In the genomic region with DNA sequence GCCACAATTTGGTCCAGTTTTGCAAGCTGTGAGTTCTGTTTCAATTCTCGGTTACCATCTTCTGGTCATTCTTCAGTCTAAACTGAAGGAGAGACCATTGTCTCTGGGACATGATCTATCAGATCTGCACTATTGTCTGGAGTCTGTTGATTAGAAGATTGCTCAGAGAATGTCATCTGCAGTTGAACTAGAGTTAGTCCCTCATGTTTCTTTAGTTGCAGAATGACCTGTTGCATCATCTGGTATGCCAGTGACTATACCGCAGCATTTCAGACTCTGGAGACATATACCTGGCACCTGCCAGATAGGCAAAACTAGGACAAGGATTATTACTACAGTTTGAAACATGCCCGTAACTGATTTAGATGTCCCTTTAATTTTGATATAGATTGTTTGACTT, we compare ENCODE assay signal across 25 cellular contexts.
"Had no signal": no experiment of that assay in that cellular context is flagged by ENCODE, and none has a peak within 500 bp of the region (broad histone marks: within the 10 kb centered on the region; RNA-seq: fewer than 3 reads in every experiment).

No MANE protein-coding gene starts in this region.

- H3K27ac ChIP-seq: HL-60, KMS-11, PC-9, Peyer's patch, SJCRH30 had no signal

- H3K4me1 ChIP-seq: Peyer's patch, SJCRH30 had no signal

- H3K9me3 ChIP-seq: Peyer's patch, SJCRH30 had no signal

- FAIRE-seq: HTR-8/SVneo had no signal

- H3K36me3 ChIP-seq: Peyer's patch, SJCRH30 had no signal

- H3K27me3 ChIP-seq: Peyer's patch had no signal

- H3K4me2 ChIP-seq: KMS-11, PC-9 had no signal

- H2AFZ ChIP-seq: PC-9 had no signal

- ATAC-seq: Right ventricle myocardium inferior, SK-N-SH treated with all-trans-retinoic acid at 6 μM for 48 hours had no signal

- H3K4me3 ChIP-seq: PC-9, Peyer's patch, SJCRH30 had no signal

- DNase-seq: Kasumi-1; NCI-H1092; NCI-H1105 treated with DMSO at 0.1 percent for 48 hours; NCI-H1417 treated with DMSO at 0.1 percent for 48 hours; NCI-H146; NCI-H1694 treated with DMSO at 0.1 percent for 48 hours; NCI-H1930; NCI-H2081; NCI-H2107; NCI-H2227 treated with DMSO at 0.1 percent for 48 hours; NCI-H524; NCI-H526 treated with DMSO at 0.1 percent for 48 hours; NCI-H774; NK-92 treated with Interleukin-12 subunit alpha and Interleukin-12 subunit beta, amount 100 ng/mL, for 24 hours; OCI-M1; PC-9; Peyer's patch; SHP77 treated with DMSO at 0.1 percent for 48 hours; SJCRH30; T-helper 1 cell had no signal

- H3K9ac ChIP-seq: KMS-11 had no signal
